ENCODE assay signal across 1 cellular context in the genomic region with DNA sequence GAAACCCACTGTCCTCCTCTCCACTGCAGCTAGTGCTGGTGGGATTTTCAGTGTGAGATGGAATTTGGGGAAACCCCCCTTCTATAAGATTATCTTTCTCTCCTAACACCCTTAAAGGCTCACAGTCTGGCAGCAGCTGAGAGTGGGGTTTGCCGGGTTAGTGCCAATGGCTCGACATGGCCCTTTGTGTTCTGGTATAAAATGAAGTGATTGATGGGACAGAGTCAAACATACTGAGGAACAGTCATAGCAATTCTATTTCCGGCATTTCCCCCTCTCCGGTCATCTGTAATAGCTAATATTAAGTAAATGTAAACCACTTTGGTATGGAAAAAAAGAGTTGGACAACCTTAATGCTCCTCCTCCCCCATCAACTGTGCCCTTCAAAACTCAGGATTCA.
TF ChIP-seq lines count a peak whose summit lies in the region.

No MANE protein-coding gene starts in this region.

TF ChIP-seq in endothelial cell of umbilical vein, 7 proteins besides CTCF, POLR2A, EP300 and RAD21 (continued from another document):
- no peak for TF ChIP-seq GATA2 (IDR thresholded peaks at IDR 0.05; ENCODE audit: insufficient read depth, insufficient read length, low read depth, low read length)
TF ChIP-seq in endothelial cell of umbilical vein: peak in this region for 1.
